ENCODE assay signal across 9 cellular contexts in genomic region chr13:108342369-108343289, GRCh38.
DNase-seq lines count a peak whose midpoint lies in the region; ATAC-seq and TF ChIP-seq lines count a peak whose summit lies in the region.
"Had no signal": no experiment of that assay in that cellular context is flagged by ENCODE, and none has a peak within 500 bp of the region (broad histone marks: within the 10 kb centered on the region; RNA-seq: fewer than 3 reads in every experiment).

No MANE protein-coding gene starts in this region.

- H2BK12ac ChIP-seq in neuronal stem cell (ENCODE audit: low read length): no peak overlapping the region

- H2AFZ ChIP-seq in neuronal stem cell (ENCODE audit: low read length): no peak overlapping the region
- H2AFZ ChIP-seq: parathyroid adenoma had no signal

- WGBS in neuronal stem cell (ENCODE audit: extremely low coverage in 2 of 2, insufficient read length in 2 of 2, insufficient replicate concordance in 1 of 2), 2 donors: no CpG with 5 or more reads among the region's 7 CpGs

- no peaks in the 10 kb centered on the region for H3K4me1 ChIP-seq in neuronal stem cell (ENCODE audit: control insufficient read depth in 2 of 2, insufficient read depth in 1 of 2, low read depth in 1 of 2, low read length in 2 of 2)
- H3K4me1 ChIP-seq: parathyroid adenoma had no signal

- H4K91ac ChIP-seq in neuronal stem cell (ENCODE audit: low read depth, low read length, poor library complexity): no peak overlapping the region

- H3K18ac ChIP-seq in neuronal stem cell (ENCODE audit: low read length): no peak overlapping the region

- ATAC-seq in GM18505 (IDR thresholded peaks at IDR 0.05; ENCODE audit: unreplicated experiment): peak; percentile 57
- peak; percentile 63 for ATAC-seq in HG03520 (IDR thresholded peaks at IDR 0.05; ENCODE audit: unreplicated experiment)
- no peak for ATAC-seq in GM19035 (IDR thresholded peaks at IDR 0.05; ENCODE audit: unreplicated experiment)

- H2BK5ac ChIP-seq in neuronal stem cell (ENCODE audit: low read length): no peak overlapping the region

- H3K27me3 ChIP-seq in neuronal stem cell (ENCODE audit: control insufficient read depth in 3 of 3, insufficient read depth in 3 of 3, low read depth in 1 of 3, low read length in 3 of 3): no peaks in the 10 kb centered on the region

- H2BK120ac ChIP-seq in neuronal stem cell (ENCODE audit: low read depth, low read length): no peak overlapping the region

- peak; percentile 69 for TF ChIP-seq CTCF in epithelial cell of esophagus (IDR thresholded peaks at IDR 0.05; ENCODE audit: insufficient read depth, low read depth, low read length, missing control alignments)

- H3K36me3 ChIP-seq in neuronal stem cell (replicated peaks in 1 of 2; ENCODE audit: control insufficient read depth in 2 of 2, insufficient read depth in 2 of 2, low read length in 2 of 2): no peaks in the 10 kb centered on the region

- H3K14ac ChIP-seq in neuronal stem cell (ENCODE audit: low read length): no peak overlapping the region

- no peak overlapping the region for H3K27ac ChIP-seq in neuronal stem cell (replicated peaks; ENCODE audit: low read length)
- H3K27ac ChIP-seq: parathyroid adenoma had no signal

- H3K9me3 ChIP-seq in neuronal stem cell (replicated peaks in 1 of 2; ENCODE audit: control insufficient read depth in 2 of 2, insufficient read depth in 1 of 2, low read depth in 1 of 2, low read length in 2 of 2): no peaks in the 10 kb centered on the region

- TF ChIP-seq POLR2A in GM18505 (IDR thresholded peaks at IDR 0.05; ENCODE audit: borderline replicate concordance, extremely low read depth, insufficient read depth, insufficient read length): no peak

- H3K9ac ChIP-seq in neuronal stem cell (ENCODE audit: low read depth, low read length, poor library complexity): no peak overlapping the region
- H3K9ac ChIP-seq: parathyroid adenoma had no signal

- H4K8ac ChIP-seq in neuronal stem cell (ENCODE audit: low read depth, low read length): no peak overlapping the region

- H2BK15ac ChIP-seq in neuronal stem cell (ENCODE audit: low read length): no peak overlapping the region

- H3K79me1 ChIP-seq in neuronal stem cell (ENCODE audit: low read depth, low read length): no peaks in the 10 kb centered on the region

- no peak overlapping the region for H3K23ac ChIP-seq in neuronal stem cell (ENCODE audit: low read depth, low read length, poor library complexity)

- H3K4me3 ChIP-seq in epithelial cell of esophagus (ENCODE audit: low read length) (no peak overlapping the region), neuronal stem cell (ENCODE audit: low read length in 2 of 2) (no peak overlapping the region)

- DNase-seq in CD1c-positive myeloid dendritic cell (ENCODE audit: extremely low spot score) (peak; percentile 36), RPMI8226 (peak; percentile 3), epithelial cell of esophagus (ENCODE audit: low read depth) (peak; percentile 63), neuronal stem cell (ENCODE audit: low spot score) (peak; percentile 14)
- DNase-seq in stimulated activated CD8-positive, alpha-beta memory T cell treated with anti-CD3 and anti-CD28 coated beads, Interleukin-4, amount 100 ng/mL, for 48 hours: no peak

- H2AK5ac ChIP-seq in neuronal stem cell (ENCODE audit: low read depth, low read length): no peak overlapping the region

- no peak overlapping the region for H3K4ac ChIP-seq in neuronal stem cell (ENCODE audit: low read length)

- no peak overlapping the region for H3K4me2 ChIP-seq in neuronal stem cell (ENCODE audit: insufficient read depth, low read length, poor library complexity, severe bottlenecking)
